16 cellular contexts compared by ENCODE assay signal in the genomic region with DNA sequence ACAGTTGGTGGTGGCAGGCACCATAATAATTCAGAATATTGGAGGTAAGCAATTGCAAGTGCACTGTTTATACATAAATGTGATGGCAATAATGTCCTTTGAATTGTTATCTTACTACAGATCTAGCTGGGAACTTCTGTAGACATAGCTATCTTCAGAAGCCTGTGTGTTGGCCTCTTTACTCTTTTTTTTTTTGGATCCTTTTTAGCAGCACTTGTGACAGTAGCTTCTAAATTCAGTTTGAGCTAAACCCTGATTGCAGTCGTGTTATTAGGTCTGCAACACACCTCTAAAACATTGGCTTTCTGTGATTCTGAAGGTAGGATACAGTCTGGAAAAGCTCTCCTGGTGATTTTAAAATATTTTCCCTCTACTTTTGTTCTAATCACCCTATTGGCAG. TPM values are rescaled to one million over a fixed set of nuclear protein-coding genes. Genes with fewer than 3 reads are reported as not detected.
A peak's percentile ranks its signal among the peaks of the same experiment; 100 is the strongest.
DNase-seq lines count a peak whose midpoint lies in the region; ATAC-seq and TF ChIP-seq lines count a peak whose summit lies in the region.
"Had no signal": no experiment of that assay in that cellular context is flagged by ENCODE, and none has a peak within 500 bp of the region (broad histone marks: within the 10 kb centered on the region; RNA-seq: fewer than 3 reads in every experiment).

No MANE protein-coding gene starts in this region.

- no peak for TF ChIP-seq CTCF in progenitor cell of endocrine pancreas (IDR thresholded peaks at IDR 0.05; ENCODE audit: unreplicated experiment)

- H3K9ac ChIP-seq in Karpas-422 (ENCODE audit: low read length), result peak overlapping the region; percentile 48
- H3K9ac ChIP-seq in skeletal muscle tissue (ENCODE audit: low read depth in 1 of 3, low read length in 3 of 3), result peak overlapping the region in 2 of 3 donors; percentile 28 to 65

- H3K27ac Mint-ChIP-seq in progenitor cell of endocrine pancreas, result peak overlapping the region; percentile 41
- peak overlapping the region in 1 of 2 donors; percentile 70 for H3K27ac Mint-ChIP-seq in stimulated activated naive CD8-positive, alpha-beta T cell treated with anti-CD3 and anti-CD28 coated beads, Interleukin-15, amount 100 ng/mL, for 72 hours
- H3K27ac Mint-ChIP-seq: CD4-positive, alpha-beta memory T cell; GM23338; H9; HFFc6 had no signal

- H3K27me3 ChIP-seq in Karpas-422 (ENCODE audit: low read length) (no peaks in the 10 kb centered on the region), skeletal muscle tissue (ENCODE audit: control insufficient read depth in 3 of 3, insufficient read depth in 3 of 3, low read length in 3 of 3) (no peaks in the 10 kb centered on the region), HAP-1 (ENCODE audit: low read depth) (no peaks in the 10 kb centered on the region)

- in situ Hi-C loops in HAP-1 (cut with MboI; ENCODE audit: low sequenced_read_pairs), result no loop called here

- H3K36me3 Mint-ChIP-seq in progenitor cell of endocrine pancreas (ENCODE audit: insufficient read depth), result peaks cover 3% of the 10 kb centered on the region

- no peak for ATAC-seq in stimulated activated naive CD8-positive, alpha-beta T cell treated with anti-CD3 and anti-CD28 coated beads, Interleukin-15, amount 100 ng/mL, for 72 hours
- ATAC-seq: GM23338 had no signal

- H3K27me3 Mint-ChIP-seq in progenitor cell of endocrine pancreas, result no peaks in the 10 kb centered on the region
- no peaks in the 10 kb centered on the region for H3K27me3 Mint-ChIP-seq in stimulated activated naive CD8-positive, alpha-beta T cell treated with anti-CD3 and anti-CD28 coated beads, Interleukin-15, amount 100 ng/mL, for 72 hours
- H3K27me3 Mint-ChIP-seq: CD4-positive, alpha-beta memory T cell had no signal

- no peaks in the 10 kb centered on the region for H3K9me3 ChIP-seq in Karpas-422 (ENCODE audit: low read length)
- H3K9me3 ChIP-seq in skeletal muscle tissue (ENCODE audit: control insufficient read depth in 3 of 3, low read length in 3 of 3), result no peaks in the 10 kb centered on the region
- peaks cover 3% of the 10 kb centered on the region; the same call in 1 of the 2 replicates for H3K9me3 ChIP-seq in HAP-1

- H3K36me3 ChIP-seq in Karpas-422 (ENCODE audit: insufficient read depth, low read length) (peaks cover 22% of the 10 kb centered on the region; the same call in 1 of the 2 replicates), skeletal muscle tissue (ENCODE audit: control insufficient read depth in 3 of 3, insufficient read depth in 3 of 3, low read length in 3 of 3) (no peaks in the 10 kb centered on the region), HAP-1 (replicated peaks) (no peaks in the 10 kb centered on the region; the same call in 1 of the 2 replicates)

- peak overlapping the region; percentile 93 for H3K27ac ChIP-seq in Karpas-422 (ENCODE audit: low read length)
- H3K27ac ChIP-seq in skeletal muscle tissue (ENCODE audit: low read depth, low read length), result no peak overlapping the region

- H4K20me1 ChIP-seq in Karpas-422 (ENCODE audit: insufficient read depth, low read depth, low read length), result no peaks in the 10 kb centered on the region

- H3K4me3 Mint-ChIP-seq in progenitor cell of endocrine pancreas (ENCODE audit: low read depth), result no peak overlapping the region
- H3K4me3 Mint-ChIP-seq in stimulated activated naive CD8-positive, alpha-beta T cell treated with anti-CD3 and anti-CD28 coated beads, Interleukin-15, amount 100 ng/mL, for 72 hours, result no peak overlapping the region
- H3K4me3 Mint-ChIP-seq: CD4-positive, alpha-beta memory T cell; GM23338; H9; HFFc6 had no signal

- peak overlapping the region; percentile 66 for H3K4me2 ChIP-seq in Karpas-422 (ENCODE audit: low read depth, low read length, poor library complexity, severe bottlenecking)
- H3K4me2 ChIP-seq: GM23338 had no signal

- H3K4me1 Mint-ChIP-seq in progenitor cell of endocrine pancreas (ENCODE audit: low read depth), result no peaks in the 10 kb centered on the region
- no peaks in the 10 kb centered on the region for H3K4me1 Mint-ChIP-seq in stimulated activated naive CD8-positive, alpha-beta T cell treated with anti-CD3 and anti-CD28 coated beads, Interleukin-15, amount 100 ng/mL, for 72 hours
- H3K4me1 Mint-ChIP-seq: CD4-positive, alpha-beta memory T cell; GM23338; H9 had no signal

- H2AFZ ChIP-seq in Karpas-422 (ENCODE audit: low read length), result 0 out of 2 replicates have a peak overlapping the region, but pooled peaks have one; percentile 1
- H2AFZ ChIP-seq: GM23338 had no signal

- no peak overlapping the region for H3K4me3 ChIP-seq in Karpas-422 (ENCODE audit: low read length)
- H3K4me3 ChIP-seq in skeletal muscle tissue (ENCODE audit: low read length in 3 of 3), result peak overlapping the region in 1 of 3 donors; percentile 24
- H3K4me3 ChIP-seq in HAP-1, result no peak overlapping the region
- H3K4me3 ChIP-seq: GM23338 had no signal

- DNase-seq in Karpas-422, result peak; percentile 64
- DNase-seq in progenitor cell of endocrine pancreas (ENCODE audit: low spot score, unreplicated experiment), result no peak
- no peak for DNase-seq in stimulated activated naive CD8-positive, alpha-beta T cell treated with anti-CD3 and anti-CD28 coated beads, Interleukin-15, amount 100 ng/mL, for 72 hours
- DNase-seq in SHP77 (lab: John Stamatoyannopoulos, UW), result no peak
- no peak for DNase-seq in HAP-1 (ENCODE audit: low spot score in 2 of 2)
- DNase-seq: C1 segment of cervical spinal cord; Calu3; CD4-positive, alpha-beta memory T cell; COR-L47; DMS53; DMS79 treated with DMSO at 0.1 percent for 48 hours; GF-D8; H9; HFFc6 had no signal

- peaks cover 3% of the 10 kb centered on the region for H3K9me3 Mint-ChIP-seq in progenitor cell of endocrine pancreas (ENCODE audit: low read depth)
- no peaks in the 10 kb centered on the region for H3K9me3 Mint-ChIP-seq in stimulated activated naive CD8-positive, alpha-beta T cell treated with anti-CD3 and anti-CD28 coated beads, Interleukin-15, amount 100 ng/mL, for 72 hours
- H3K9me3 Mint-ChIP-seq: CD4-positive, alpha-beta memory T cell; HFFc6 had no signal

- H3K9me2 ChIP-seq in Karpas-422 (replicated peaks; ENCODE audit: insufficient read depth, low read length), result no peaks in the 10 kb centered on the region

- H3K79me2 ChIP-seq in Karpas-422 (ENCODE audit: low read length), result peaks cover 71% of the 10 kb centered on the region

- H3K4me1 ChIP-seq in Karpas-422 (ENCODE audit: low read length), result peaks cover 66% of the 10 kb centered on the region
- H3K4me1 ChIP-seq in skeletal muscle tissue (ENCODE audit: control insufficient read depth in 3 of 3, insufficient read depth in 3 of 3, low read length in 3 of 3), result peaks cover 0 to 7% (median 0%) of the 10 kb centered on the region in 3 donors
- H3K4me1 ChIP-seq in HAP-1, result no peaks in the 10 kb centered on the region

RNA-seq across cellular contexts. Expression of gene SLC38A6, which starts 38.5 kb away (rescaled TPM):
- total RNA-seq in Karpas-422 (2014; rRNA removed; shearing (Covaris generic); ENCODE audit: low replicate concordance), result 96.8 and 141 TPM in 2 replicates
- 14.4 and 18.7 TPM in 2 replicates for total RNA-seq in progenitor cell of endocrine pancreas
- 63.7 TPM for total RNA-seq in skeletal muscle tissue

RNA-seq across cellular contexts. Expression of gene TRMT5, which starts 38.7 kb away (rescaled TPM):
- total RNA-seq in Karpas-422 (2014; rRNA removed; shearing (Covaris generic); ENCODE audit: low replicate concordance), result 30.5 and 31.3 TPM in 2 replicates
- total RNA-seq in progenitor cell of endocrine pancreas (13.1 and 15.0 TPM in 2 replicates), skeletal muscle tissue (13.0 TPM)
